24 cellular contexts compared by ENCODE assay signal in genomic region chr14:32436993-32437392, GRCh38.
"Had no signal": no experiment of that assay in that cellular context is flagged by ENCODE, and none has a peak within 500 bp of the region (broad histone marks: within the 10 kb centered on the region; RNA-seq: fewer than 3 reads in every experiment).

No MANE protein-coding gene starts in this region.

- DNase-seq: activated CD4-positive, alpha-beta T cell treated with anti-CD3 and anti-CD28 coated beads for 1 hour; activated CD8-positive, alpha-beta memory T cell treated with anti-CD3 and anti-CD28 coated beads for 24 hours; activated CD8-positive, alpha-beta memory T cell treated with anti-CD3 and anti-CD28 coated beads, Interleukin-2, amount 50 U/mL, for 48 hours; activated naive CD4-positive, alpha-beta T cell; activated naive CD8-positive, alpha-beta T cell treated with anti-CD3 and anti-CD28 coated beads for 36 hours; activated T-cell treated with anti-CD3 and anti-CD28 coated beads, Interleukin-2, amount 50 U/mL, for 4 hours; cerebellar nuclear complex; effector CD8-positive, alpha-beta T cell; esophagus squamous epithelium; kidney; left lung; naive thymus-derived CD4-positive, alpha-beta T cell; occipital lobe; spleen; stimulated activated CD4-positive, alpha-beta T cell treated with anti-CD3 and anti-CD28 coated beads, Interleukin-4, amount 100 ng/mL, for 1 hour; stimulated activated naive CD4-positive, alpha-beta T cell treated with Interleukin-2 at 50 U/mL for 16 hours; T-cell; transverse colon; WERI-Rb-1 had no signal

- H3K9me3 Mint-ChIP-seq: activated naive CD8-positive, alpha-beta T cell treated with anti-CD3 and anti-CD28 coated beads for 36 hours; activated T-cell treated with anti-CD3 and anti-CD28 coated beads, Interleukin-2, amount 50 U/mL, for 4 hours; activated T-helper 2 cell treated with anti-CD3 and anti-CD28 coated beads, Interferon-gamma antibody, Interleukin-2, Interleukin-4, amounts not matched to agents 10 μg/mL and 5 μg/mL and 100 μg/mL, durations not matched to agents 14 hours and 24 hours and 36 hours; dendritic cell treated with granulocyte-macrophage colony-stimulating factor and Interleukin-4, amounts not matched to agents 40 ng/mL and 50 ng/mL, for 4 days; T-cell; T-helper 2 cell treated with Interferon-gamma antibody and Interleukin-4, amounts not matched to agents 5 μg/mL and 100 μg/mL, for 36 hours had no signal

- H3K4me3 Mint-ChIP-seq: activated naive CD8-positive, alpha-beta T cell treated with anti-CD3 and anti-CD28 coated beads for 36 hours; activated T-cell treated with anti-CD3 and anti-CD28 coated beads, Interleukin-2, amount 50 U/mL, for 4 hours; dendritic cell treated with granulocyte-macrophage colony-stimulating factor and Interleukin-4, amounts not matched to agents 40 ng/mL and 50 ng/mL, for 4 days; naive thymus-derived CD4-positive, alpha-beta T cell; neural crest cell; T-cell; T-helper 2 cell treated with Interferon-gamma antibody and Interleukin-4, amounts not matched to agents 5 μg/mL and 100 μg/mL, for 36 hours had no signal

- H3K4me1 ChIP-seq: left lung had no signal

- H3K4me3 ChIP-seq: esophagus squamous epithelium, left lung, lung, spleen, transverse colon had no signal

- H3K4me1 Mint-ChIP-seq: neural crest cell had no signal

- H3K27me3 Mint-ChIP-seq: activated naive CD8-positive, alpha-beta T cell treated with anti-CD3 and anti-CD28 coated beads for 36 hours; dendritic cell treated with granulocyte-macrophage colony-stimulating factor and Interleukin-4, amounts not matched to agents 40 ng/mL and 50 ng/mL, for 4 days; naive thymus-derived CD4-positive, alpha-beta T cell; T-cell had no signal

- H3K36me3 ChIP-seq: esophagus squamous epithelium, left lung, spleen, transverse colon, WERI-Rb-1 had no signal

- H3K27ac Mint-ChIP-seq: activated naive CD8-positive, alpha-beta T cell treated with anti-CD3 and anti-CD28 coated beads for 36 hours; activated T-helper 2 cell treated with anti-CD3 and anti-CD28 coated beads, Interferon-gamma antibody, Interleukin-2, Interleukin-4, amounts not matched to agents 10 μg/mL and 5 μg/mL and 100 μg/mL, durations not matched to agents 14 hours and 24 hours and 36 hours; dendritic cell treated with granulocyte-macrophage colony-stimulating factor and Interleukin-4, amounts not matched to agents 40 ng/mL and 50 ng/mL, for 4 days; naive thymus-derived CD4-positive, alpha-beta T cell; T-cell; T-helper 2 cell treated with Interferon-gamma antibody and Interleukin-4, amounts not matched to agents 5 μg/mL and 100 μg/mL, for 36 hours had no signal

- H3K27ac ChIP-seq: left lung, spleen, WERI-Rb-1 had no signal

- H3K9me3 ChIP-seq: esophagus squamous epithelium, transverse colon had no signal

- H3K27me3 ChIP-seq: esophagus squamous epithelium, left lung, spleen, transverse colon had no signal

- ATAC-seq: activated T-cell treated with anti-CD3 and anti-CD28 coated beads, Interleukin-2, amount 50 U/mL, for 4 hours; left lung; naive thymus-derived CD4-positive, alpha-beta T cell; T-cell had no signal
